In genomic region chr12:104374806-104375205, GRCh38 we compare ENCODE assay signal across 1 cellular context.
TF ChIP-seq lines count a peak whose summit lies in the region.

No MANE protein-coding gene starts in this region.

TF ChIP-seq in H1, 55 proteins besides CTCF, POLR2A, EP300 and RAD21:
- no peak for TF ChIP-seq SIRT6 (IDR thresholded peaks at IDR 0.05; ENCODE audit: low read length)
- TF ChIP-seq SRF (IDR thresholded peaks at IDR 0.05; ENCODE audit: low read depth, low read length) = no peak
- TF ChIP-seq KDM5A (IDR thresholded peaks at IDR 0.05; ENCODE audit: low read length) = no peak
- TF ChIP-seq POU5F1 (IDR thresholded peaks at IDR 0.05; ENCODE audit: low read depth, low read length) = no peak
- TF ChIP-seq RFX5 (IDR thresholded peaks at IDR 0.05; ENCODE audit: borderline replicate concordance, low read depth, low read length) = no peak
- TF ChIP-seq JUND (IDR thresholded peaks at IDR 0.05; ENCODE audit: low read length) = no peak
- TF ChIP-seq BCL11A (IDR thresholded peaks at IDR 0.05; ENCODE audit: low read depth in 2 of 2, low read length in 2 of 2) = no peak
- no peak for TF ChIP-seq CEBPB (IDR thresholded peaks at IDR 0.05; ENCODE audit: low read depth, low read length)
- no peak for TF ChIP-seq JUN (IDR thresholded peaks at IDR 0.05; ENCODE audit: low read depth, low read length)
- TF ChIP-seq POLR2AphosphoS5 (IDR thresholded peaks at IDR 0.05; ENCODE audit: low read depth, low read length) = no peak
- no peak for TF ChIP-seq RBBP5 (IDR thresholded peaks at IDR 0.05; ENCODE audit: borderline replicate concordance, low read depth, low read length)
- no peak for TF ChIP-seq CREB1 (IDR thresholded peaks at IDR 0.05)
- no peak for TF ChIP-seq TBP (IDR thresholded peaks at IDR 0.05; ENCODE audit: low read depth, low read length)
- no peak for TF ChIP-seq SP1 (IDR thresholded peaks at IDR 0.05; ENCODE audit: low read depth, low read length)
